1 cellular context compared by ENCODE assay signal in the genomic region with DNA sequence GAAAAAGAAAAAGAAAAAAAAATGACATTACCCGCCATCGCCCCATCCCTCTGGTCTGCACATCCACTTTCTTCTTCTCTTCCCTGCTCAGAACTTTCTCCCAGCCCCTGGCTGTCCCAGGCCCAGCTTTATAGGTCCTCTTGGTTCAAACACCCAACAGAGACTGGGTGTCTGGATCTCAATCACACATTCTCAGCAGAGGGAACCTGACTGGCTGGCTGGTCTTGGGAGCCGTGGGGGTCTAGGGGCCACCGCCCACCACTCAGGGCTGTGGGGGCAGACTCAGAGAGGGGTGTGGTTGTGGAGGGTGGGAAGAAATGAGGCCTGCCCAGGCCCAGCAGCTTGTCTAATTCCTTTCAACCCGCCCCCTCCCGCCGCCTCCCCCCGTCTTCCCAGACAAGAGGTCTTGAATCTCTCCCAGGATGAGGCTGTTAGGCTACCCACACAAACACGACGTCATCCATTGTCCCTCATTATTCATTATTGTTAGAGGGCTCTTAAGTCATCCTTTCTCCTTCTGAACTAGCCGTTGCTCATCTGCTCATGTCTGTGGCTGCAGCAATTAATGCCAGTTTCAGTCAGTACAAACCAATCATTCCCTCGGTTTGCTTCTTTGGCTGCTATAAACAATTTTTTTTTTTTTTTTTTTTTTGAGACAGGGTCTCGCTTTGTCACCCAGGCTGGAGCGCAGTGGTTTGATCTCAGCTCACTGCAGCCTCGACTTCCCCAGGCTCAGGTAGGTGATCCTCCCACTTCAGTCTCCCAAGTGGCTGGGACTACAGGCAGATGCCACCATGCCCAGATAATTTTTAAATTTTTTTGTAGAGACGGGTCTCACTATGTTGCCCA.
A peak's percentile ranks its signal among the peaks of the same experiment; 100 is the strongest.
TF ChIP-seq lines count a peak whose summit lies in the region.

No MANE protein-coding gene starts in this region.

TF ChIP-seq in K562, 482 proteins besides CTCF, POLR2A, EP300 and RAD21 (continued from another document and continues in another):
- TF ChIP-seq HINFP (tag; conservative IDR thresholded peaks at IDR 0.05; ENCODE audit: low read depth) (no peak), ARID2 (IDR thresholded peaks at IDR 0.05) (no peak), SIN3B (IDR thresholded peaks at IDR 0.05; ENCODE audit: low read depth) (no peak), EGR1 (conservative IDR thresholded peaks at IDR 0.05) (peak; percentile 65), NCOR1 (IDR thresholded peaks at IDR 0.05) (no peak), RERE (CRISPR knock-in tag; IDR thresholded peaks at IDR 0.05; ENCODE audit: borderline replicate concordance) (no peak), JUND (IDR thresholded peaks at IDR 0.05; ENCODE audit: borderline replicate concordance, low read depth, low read length) (0 out of 2 replicates have a peak, but pooled peaks have one; percentile 23), JUND (tag; IDR thresholded peaks at IDR 0.05; ENCODE audit: borderline replicate concordance, low read depth, low read length) (0 out of 3 replicates have a peak, but pooled peaks have one; percentile 7), ZNF589 (CRISPR knock-in tag; IDR thresholded peaks at IDR 0.05; ENCODE audit: low read depth) (0 out of 2 replicates have a peak, but pooled peaks have one; percentile 42), ZFP91 (CRISPR knock-in tag; IDR thresholded peaks at IDR 0.05) (no peak), NCOA1 (IDR thresholded peaks at IDR 0.05; ENCODE audit: low read depth) (no peak), ZBTB7A (IDR thresholded peaks at IDR 0.05; ENCODE audit: borderline replicate concordance, control insufficient read depth, low read depth, low read length) (no peak; the same call in 1 of the 2 replicates), MNT (conservative IDR thresholded peaks at IDR 0.05) (no peak), ILK (tag; IDR thresholded peaks at IDR 0.05; ENCODE audit: borderline replicate concordance, low read depth) (no peak), ZBTB33 (CRISPR knock-in tag; IDR thresholded peaks at IDR 0.05) (peak; percentile 81), ZBTB1 (CRISPR knock-in tag; IDR thresholded peaks at IDR 0.05; ENCODE audit: borderline replicate concordance, low read depth) (no peak), KAT2B (IDR thresholded peaks at IDR 0.05; ENCODE audit: low read depth, low read length) (no peak), ETV5 (CRISPR knock-in tag; IDR thresholded peaks at IDR 0.05; ENCODE audit: low read depth) (no peak), CHD1 (IDR thresholded peaks at IDR 0.05; ENCODE audit: low read length) (no peak), GABPA (tag; conservative IDR thresholded peaks at IDR 0.05; ENCODE audit: low read depth) (no peak), NELFE (IDR thresholded peaks at IDR 0.05; ENCODE audit: insufficient read depth, insufficient read length) (no peak), ZZZ3 (IDR thresholded peaks at IDR 0.05) (no peak)
- TF ChIP-seq, protein P1, sequence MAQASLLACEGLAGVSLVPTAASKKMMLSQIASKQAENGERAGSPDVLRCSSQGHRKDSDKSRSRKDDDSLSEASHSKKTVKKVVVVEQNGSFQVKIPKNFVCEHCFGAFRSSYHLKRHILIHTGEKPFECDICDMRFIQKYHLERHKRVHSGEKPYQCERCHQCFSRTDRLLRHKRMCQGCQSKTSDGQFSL (CRISPR knock-in tag; IDR thresholded peaks at IDR 0.05) = peak; percentile 35; the same call in 1 of the 2 replicates
- TF ChIP-seq, protein P1 (tag; IDR thresholded peaks at IDR 0.05) = peak in 1 of 2 experiments; percentile 57; a peak in 2 of 4 replicates
- TF ChIP-seq, protein P2, sequence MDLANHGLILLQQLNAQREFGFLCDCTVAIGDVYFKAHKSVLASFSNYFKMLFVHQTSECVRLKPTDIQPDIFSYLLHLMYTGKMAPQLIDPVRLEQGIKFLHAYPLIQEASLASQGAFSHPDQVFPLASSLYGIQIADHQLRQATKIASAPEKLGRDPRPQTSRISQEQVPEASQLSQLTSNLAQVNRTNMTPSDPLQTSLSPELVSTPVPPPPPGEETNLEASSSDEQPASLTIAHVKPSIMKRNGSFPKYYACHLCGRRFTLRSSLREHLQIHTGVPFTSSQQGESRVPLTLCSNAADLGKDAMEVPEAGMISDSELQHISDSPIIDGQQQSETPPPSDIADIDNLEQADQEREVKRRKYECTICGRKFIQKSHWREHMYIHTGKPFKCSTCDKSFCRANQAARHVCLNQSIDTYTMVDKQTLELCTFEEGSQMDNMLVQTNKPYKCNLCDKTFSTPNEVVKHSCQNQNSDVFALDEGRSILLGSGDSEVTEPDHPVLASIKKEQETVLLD (IDR thresholded peaks at IDR 0.05) = no peak
- TF ChIP-seq, protein P3, sequence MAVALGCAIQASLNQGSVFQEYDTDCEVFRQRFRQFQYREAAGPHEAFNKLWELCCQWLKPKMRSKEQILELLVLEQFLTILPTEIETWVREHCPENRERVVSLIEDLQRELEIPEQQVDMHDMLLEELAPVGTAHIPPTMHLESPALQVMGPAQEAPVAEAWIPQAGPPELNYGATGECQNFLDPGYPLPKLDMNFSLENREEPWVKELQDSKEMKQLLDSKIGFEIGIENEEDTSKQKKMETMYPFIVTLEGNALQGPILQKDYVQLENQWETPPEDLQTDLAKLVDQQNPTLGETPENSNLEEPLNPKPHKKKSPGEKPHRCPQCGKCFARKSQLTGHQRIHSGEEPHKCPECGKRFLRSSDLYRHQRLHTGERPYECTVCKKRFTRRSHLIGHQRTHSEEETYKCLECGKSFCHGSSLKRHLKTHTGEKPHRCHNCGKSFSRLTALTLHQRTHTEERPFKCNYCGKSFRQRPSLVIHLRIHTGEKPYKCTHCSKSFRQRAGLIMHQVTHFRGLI (CRISPR knock-in tag; IDR thresholded peaks at IDR 0.05) = no peak
- TF ChIP-seq, protein P4, sequence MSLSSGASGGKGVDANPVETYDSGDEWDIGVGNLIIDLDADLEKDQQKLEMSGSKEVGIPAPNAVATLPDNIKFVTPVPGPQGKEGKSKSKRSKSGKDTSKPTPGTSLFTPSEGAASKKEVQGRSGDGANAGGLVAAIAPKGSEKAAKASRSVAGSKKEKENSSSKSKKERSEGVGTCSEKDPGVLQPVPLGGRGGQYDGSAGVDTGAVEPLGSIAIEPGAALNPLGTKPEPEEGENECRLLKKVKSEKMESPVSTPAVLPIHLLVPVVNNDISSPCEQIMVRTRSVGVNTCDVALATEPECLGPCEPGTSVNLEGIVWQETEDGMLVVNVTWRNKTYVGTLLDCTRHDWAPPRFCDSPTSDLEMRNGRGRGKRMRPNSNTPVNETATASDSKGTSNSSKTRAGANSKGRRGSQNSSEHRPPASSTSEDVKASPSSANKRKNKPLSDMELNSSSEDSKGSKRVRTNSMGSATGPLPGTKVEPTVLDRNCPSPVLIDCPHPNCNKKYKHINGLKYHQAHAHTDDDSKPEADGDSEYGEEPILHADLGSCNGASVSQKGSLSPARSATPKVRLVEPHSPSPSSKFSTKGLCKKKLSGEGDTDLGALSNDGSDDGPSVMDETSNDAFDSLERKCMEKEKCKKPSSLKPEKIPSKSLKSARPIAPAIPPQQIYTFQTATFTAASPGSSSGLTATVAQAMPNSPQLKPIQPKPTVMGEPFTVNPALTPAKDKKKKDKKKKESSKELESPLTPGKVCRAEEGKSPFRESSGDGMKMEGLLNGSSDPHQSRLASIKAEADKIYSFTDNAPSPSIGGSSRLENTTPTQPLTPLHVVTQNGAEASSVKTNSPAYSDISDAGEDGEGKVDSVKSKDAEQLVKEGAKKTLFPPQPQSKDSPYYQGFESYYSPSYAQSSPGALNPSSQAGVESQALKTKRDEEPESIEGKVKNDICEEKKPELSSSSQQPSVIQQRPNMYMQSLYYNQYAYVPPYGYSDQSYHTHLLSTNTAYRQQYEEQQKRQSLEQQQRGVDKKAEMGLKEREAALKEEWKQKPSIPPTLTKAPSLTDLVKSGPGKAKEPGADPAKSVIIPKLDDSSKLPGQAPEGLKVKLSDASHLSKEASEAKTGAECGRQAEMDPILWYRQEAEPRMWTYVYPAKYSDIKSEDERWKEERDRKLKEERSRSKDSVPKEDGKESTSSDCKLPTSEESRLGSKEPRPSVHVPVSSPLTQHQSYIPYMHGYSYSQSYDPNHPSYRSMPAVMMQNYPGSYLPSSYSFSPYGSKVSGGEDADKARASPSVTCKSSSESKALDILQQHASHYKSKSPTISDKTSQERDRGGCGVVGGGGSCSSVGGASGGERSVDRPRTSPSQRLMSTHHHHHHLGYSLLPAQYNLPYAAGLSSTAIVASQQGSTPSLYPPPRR (CRISPR knock-in tag; IDR thresholded peaks at IDR 0.05; ENCODE audit: borderline replicate concordance) = no peak
- TF ChIP-seq, protein P5, sequence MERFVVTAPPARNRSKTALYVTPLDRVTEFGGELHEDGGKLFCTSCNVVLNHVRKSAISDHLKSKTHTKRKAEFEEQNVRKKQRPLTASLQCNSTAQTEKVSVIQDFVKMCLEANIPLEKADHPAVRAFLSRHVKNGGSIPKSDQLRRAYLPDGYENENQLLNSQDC (CRISPR knock-in tag; IDR thresholded peaks at IDR 0.05) = no peak
